10 cellular contexts compared by ENCODE assay signal in the genomic region with DNA sequence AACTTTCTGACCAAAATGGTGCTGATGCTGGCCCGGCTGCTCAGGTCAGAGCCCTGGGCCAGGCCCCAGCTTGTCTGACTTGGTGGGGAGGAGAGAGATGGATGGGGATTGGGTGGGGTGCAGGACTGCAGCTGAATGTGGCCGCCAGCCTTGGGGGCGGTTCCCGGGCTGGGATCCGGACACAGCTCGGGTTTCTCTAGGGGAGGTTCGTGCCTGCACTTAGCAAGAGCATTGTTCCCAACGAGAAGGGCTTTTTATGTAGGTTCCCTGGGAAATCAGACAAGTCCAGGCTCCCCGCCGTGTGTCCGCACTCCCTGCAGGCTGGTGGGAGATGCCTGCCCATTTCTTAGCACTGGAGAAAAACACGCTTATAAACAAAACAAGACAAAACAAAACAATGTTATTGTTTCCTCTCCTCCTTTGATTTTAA. TPM values are rescaled to one million over a fixed set of nuclear protein-coding genes. Genes with fewer than 3 reads are reported as not detected.
DNase-seq lines count a peak whose midpoint lies in the region; ATAC-seq and TF ChIP-seq lines count a peak whose summit lies in the region.
"Had no signal": no experiment of that assay in that cellular context is flagged by ENCODE, and none has a peak within 500 bp of the region (broad histone marks: within the 10 kb centered on the region; RNA-seq: fewer than 3 reads in every experiment).

No MANE protein-coding gene starts in this region.

- TF ChIP-seq CTCF in neural crest cell (conservative IDR thresholded peaks at IDR 0.05): no peak

- peaks cover 26% of the 10 kb centered on the region for H3K4me1 Mint-ChIP-seq in neural crest cell

- ATAC-seq in HG03520 (IDR thresholded peaks at IDR 0.05; ENCODE audit: unreplicated experiment): no peak

- H3K9me3 Mint-ChIP-seq in neural crest cell: no peaks in the 10 kb centered on the region

- H3K27me3 ChIP-seq in NT2/D1 (ENCODE audit: insufficient read depth, insufficient read length): peaks cover 3% of the 10 kb centered on the region

- H3K4me3 ChIP-seq in NT2/D1 (ENCODE audit: insufficient read length, low read depth): no peak overlapping the region

- no peaks in the 10 kb centered on the region for H3K36me3 ChIP-seq in NT2/D1 (ENCODE audit: insufficient read depth, insufficient read length, low read length)

- H3K4me1 ChIP-seq in NT2/D1 (ENCODE audit: insufficient read depth, insufficient read length): peaks cover 37% of the 10 kb centered on the region

- no peaks in the 10 kb centered on the region for H3K9me3 ChIP-seq in NT2/D1 (ENCODE audit: insufficient read depth, low read length)

- H3K27me3 Mint-ChIP-seq in neural crest cell (ENCODE audit: low read depth): peaks cover 70% of the 10 kb centered on the region

- H3K27ac Mint-ChIP-seq in neural crest cell (ENCODE audit: unreplicated experiment): no peak overlapping the region

- peak overlapping the region; percentile 65 for H3K4me3 Mint-ChIP-seq in neural crest cell

- H3K36me3 Mint-ChIP-seq in neural crest cell (ENCODE audit: low read depth): no peaks in the 10 kb centered on the region

- DNase-seq in AG20443 (ENCODE audit: low spot score) (peak; percentile 68), NT2/D1 (ENCODE audit: low read depth, low spot score) (peak; percentile 65), fibroblast of gingiva (ENCODE audit: low read depth) (peak; percentile 16), neural crest cell (ENCODE audit: low read depth, low spot score) (peak; percentile 37), NOMO-1 treated with dmso at 0.1 percent for 144 hours (lab: John Stamatoyannopoulos, UW; ENCODE audit: unreplicated experiment) (no peak), NCI-H2227 treated with DMSO at 0.1 percent for 48 hours (lab: John Stamatoyannopoulos, UW) (no peak)
- no peak for DNase-seq in effector CD8-positive, alpha-beta T cell (lab: John Stamatoyannopoulos, UW)
- DNase-seq: activated CD4-positive, CD25-positive, alpha-beta regulatory T cell treated with anti-CD3 and anti-CD28 coated beads, Interleukin-2, amount 50 U/mL, for 72 hours; NCI-H526 had no signal

- peak overlapping the region; percentile 14 for H3K9ac ChIP-seq in NT2/D1 (ENCODE audit: insufficient read length, low read depth)

RNA-seq across cellular contexts. Expression of gene HS6ST1, which starts 50.5 kb away (rescaled TPM):
- total RNA-seq in neural crest cell: 39.8 and 40.3 TPM in 2 replicates

Comparison
In these comparisons a context has a peak if more than half of its experiments do, and no peak if none do; other contexts are left out.
1. DNase-seq: peak in AG20443 (single experiment), NT2/D1 (single experiment), fibroblast of gingiva (single experiment) and neural crest cell (single experiment); none in NOMO-1 treated with dmso at 0.1 percent for 144 hours (single experiment), NCI-H2227 treated with DMSO at 0.1 percent for 48 hours (single experiment) and effector CD8-positive, alpha-beta T cell (single experiment).